9 cellular contexts compared by ENCODE assay signal in the genomic region with DNA sequence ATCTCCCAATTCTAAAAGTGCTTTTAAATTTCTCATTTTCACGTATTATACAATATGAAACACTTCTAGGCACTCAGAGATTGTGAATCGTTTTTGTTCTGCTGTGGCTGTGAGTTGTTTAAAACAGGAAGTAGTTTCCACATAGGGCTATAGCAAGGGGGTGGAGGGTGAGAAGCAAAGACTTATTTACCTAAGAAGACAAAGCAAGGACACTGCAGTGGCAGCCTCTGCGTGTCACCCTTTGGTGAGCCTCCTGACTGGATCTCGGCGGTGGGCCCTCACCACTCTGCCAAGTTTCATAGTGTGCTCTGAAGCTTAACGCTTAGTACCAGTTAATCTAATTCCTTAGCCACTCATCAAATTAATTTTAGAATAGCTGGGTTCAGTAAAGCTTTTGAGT. TPM values are rescaled to one million over a fixed set of nuclear protein-coding genes. Genes with fewer than 3 reads are reported as not detected.
DNase-seq lines count a peak whose midpoint lies in the region; ATAC-seq and TF ChIP-seq lines count a peak whose summit lies in the region.
"Had no signal": no experiment of that assay in that cellular context is flagged by ENCODE, and none has a peak within 500 bp of the region (broad histone marks: within the 10 kb centered on the region; RNA-seq: fewer than 3 reads in every experiment).

No MANE protein-coding gene starts in this region.

- ATAC-seq in activated CD4-positive, alpha-beta T cell treated with anti-CD3 and anti-CD28 coated beads for 36 hours, result peak; percentile 70
- ATAC-seq in HG02884 (IDR thresholded peaks at IDR 0.05; ENCODE audit: unreplicated experiment), result peak; percentile 92
- peak; percentile 57 to 78 (median 78) for ATAC-seq in natural killer cell
- ATAC-seq: psoas muscle had no signal

- no peaks in the 10 kb centered on the region for H3K9me3 Mint-ChIP-seq in activated CD4-positive, alpha-beta T cell treated with anti-CD3 and anti-CD28 coated beads for 36 hours (ENCODE audit: low read depth)
- H3K9me3 Mint-ChIP-seq in natural killer cell, result no peaks in the 10 kb centered on the region

- intact Hi-C loops in activated CD4-positive, alpha-beta T cell treated with anti-CD3 and anti-CD28 coated beads for 36 hours (cut with DNase I, micrococcal nuclease), result no loop called here
- intact Hi-C loops in natural killer cell (cut with micrococcal nuclease), result no loop called here

- DNase-seq in activated CD4-positive, alpha-beta T cell treated with anti-CD3 and anti-CD28 coated beads for 36 hours, result peak; percentile 17
- DNase-seq in activated CD4-positive, alpha-beta T cell treated with anti-CD3 and anti-CD28 coated beads for 4 hours, result no peak
- DNase-seq in NCI-H774 (lab: John Stamatoyannopoulos, UW) (peak; percentile 70), natural killer cell (no peak), NCI-H1436 (lab: John Stamatoyannopoulos, UW) (no peak), midbrain (lab: John Stamatoyannopoulos, UW) (no peak)
- DNase-seq in effector CD8-positive, alpha-beta T cell (lab: John Stamatoyannopoulos, UW), result no peak
- DNase-seq: psoas muscle had no signal

- no peak overlapping the region for H3K4me3 Mint-ChIP-seq in activated CD4-positive, alpha-beta T cell treated with anti-CD3 and anti-CD28 coated beads for 36 hours
- no peak overlapping the region for H3K4me3 Mint-ChIP-seq in natural killer cell

- POLR2A ChIA-PET in activated CD4-positive, alpha-beta T cell treated with anti-CD3 and anti-CD28 coated beads for 36 hours (lab: Charles Lee), result no interaction called here

- H3K36me3 Mint-ChIP-seq in activated CD4-positive, alpha-beta T cell treated with anti-CD3 and anti-CD28 coated beads for 36 hours (ENCODE audit: low read depth), result no peaks in the 10 kb centered on the region
- no peaks in the 10 kb centered on the region for H3K36me3 Mint-ChIP-seq in natural killer cell

- no peak overlapping the region for H3K27ac Mint-ChIP-seq in activated CD4-positive, alpha-beta T cell treated with anti-CD3 and anti-CD28 coated beads for 36 hours
- H3K27ac Mint-ChIP-seq in natural killer cell, result peak overlapping the region; percentile 40 to 43

- CTCF ChIA-PET in activated CD4-positive, alpha-beta T cell treated with anti-CD3 and anti-CD28 coated beads for 36 hours (lab: Charles Lee), result interaction anchor here (0.7 to 0.9 kb wide), 3 partner anchors 9 to 569 kb away, joined by 3 to 4 read pairs (median 3); no protein-coding TSS in a partner anchor

- H3K27me3 Mint-ChIP-seq in activated CD4-positive, alpha-beta T cell treated with anti-CD3 and anti-CD28 coated beads for 36 hours, result peaks cover 3% of the 10 kb centered on the region
- peaks cover 8 to 14% of the 10 kb centered on the region in 2 donors for H3K27me3 Mint-ChIP-seq in natural killer cell (ENCODE audit: low read depth in 2 of 2)

- no peak for TF ChIP-seq CTCF in natural killer cell (IDR thresholded peaks at IDR 0.05)

- peaks cover 11% of the 10 kb centered on the region for H3K4me1 Mint-ChIP-seq in activated CD4-positive, alpha-beta T cell treated with anti-CD3 and anti-CD28 coated beads for 36 hours
- H3K4me1 Mint-ChIP-seq in natural killer cell, result peaks cover 0 to 11% of the 10 kb centered on the region in 2 donors

RNA-seq across cellular contexts. Expression of gene TNFSF13B, which starts 56.8 kb away (rescaled TPM):
- 1 to 10 TPM; 2.3 to 2.4 TPM for total RNA-seq in activated CD4-positive, alpha-beta T cell treated with anti-CD3 and anti-CD28 coated beads for 36 hours
- total RNA-seq in natural killer cell, result 1 to 10 TPM; 4.0 to 9.5 (median 6.3) TPM

Comparison
In these comparisons a context has a peak if more than half of its experiments do, and no peak if none do; other contexts are left out.
1. DNase-seq: peak in activated CD4-positive, alpha-beta T cell treated with anti-CD3 and anti-CD28 coated beads for 36 hours (single experiment) and NCI-H774 (single experiment); none in activated CD4-positive, alpha-beta T cell treated with anti-CD3 and anti-CD28 coated beads for 4 hours (0 of 2), natural killer cell (single experiment), effector CD8-positive, alpha-beta T cell (single experiment), NCI-H1436 (single experiment) and midbrain (single experiment).
2. Peak in every context shown above with its lines, with median percentiles within 50 percentile points of each other: ATAC-seq.